In genomic region chr19:55179570-55180484, GRCh38 we compare ENCODE assay signal across 8 cellular contexts. TPM values are rescaled to one million over a fixed set of nuclear protein-coding genes. Genes with fewer than 3 reads are reported as not detected.
A peak's percentile ranks its signal among the peaks of the same experiment; 100 is the strongest.
DNase-seq lines count a peak whose midpoint lies in the region; ATAC-seq, FAIRE-seq and TF ChIP-seq lines count a peak whose summit lies in the region.

TSS of gene SYT5 (minus strand) at chr19:55180289. CDS start at chr19:55179041, 1,248 bp downstream.

- no TSS peak for BruUV-seq in HepG2 (replicated peaks; lab: Mats Ljungman, UMichigan)

- H3K27ac ChIP-seq in HL-60 (replicated peaks): no peak within 1 kb of the TSS
- H3K27ac ChIP-seq in HepG2 (ENCODE audit: extremely low read length, insufficient read depth, low read length): no peak within 1 kb of the TSS

- no peak within 1 kb of the TSS for H3K9ac ChIP-seq in HepG2 (ENCODE audit: insufficient read depth, low read depth, low read length)

- peaks cover 15% of the 10 kb centered on the region for H3K4me1 ChIP-seq in HepG2 (ENCODE audit: insufficient read depth, low read length)

- peaks cover 0 to 4% of the 10 kb centered on the region in 2 experiments; a peak in 3 of 5 replicates for H3K36me3 ChIP-seq in HepG2 (replicated peaks in 1 of 2; ENCODE audit: control insufficient read depth in 1 of 2, insufficient read depth in 2 of 2, low read length in 2 of 2)

- POLR2A ChIA-PET in activated B cell treated with CpG ODN at 0.5 μM for 24 hours (lab: Charles Lee) (interaction anchor here (0.5 to 2.1 kb wide), 6 partner anchors 39 to 403 kb away, joined by 3 to 7 read pairs (median 4); partner anchors contain the start of genes KMT5C and PPP6R1), HepG2 (lab: Yijun Ruan, JAX) (interaction anchor here (1.1 to 2.8 kb wide), 2 partner anchors 27 to 36 kb away, joined by 4 to 9 read pairs; no protein-coding TSS in a partner anchor)

- H3K4me2 ChIP-seq in HepG2 (ENCODE audit: low read depth, low read length): peak within 1 kb of the TSS; percentile 84

- H3K27ac Mint-ChIP-seq in activated B cell treated with CpG ODN at 0.5 μM for 24 hours: peak within 1 kb of the TSS; percentile 75

- H3K27me3 ChIP-seq in HL-60 (ENCODE audit: insufficient read depth, poor library complexity, severe bottlenecking) (peaks cover 32% of the 10 kb centered on the region), HepG2 (ENCODE audit: control insufficient read depth in 1 of 2, insufficient read depth in 2 of 2, low read length in 2 of 2) (peaks cover 3 to 31% of the 10 kb centered on the region in 2 experiments; a peak in 4 of 5 replicates)

- peaks cover 13% of the 10 kb centered on the region; the same call in 1 of the 2 replicates for H4K20me1 ChIP-seq in HepG2 (ENCODE audit: insufficient read depth, low read length)

- CTCF ChIA-PET in activated B cell treated with CpG ODN at 0.5 μM for 24 hours (lab: Charles Lee) (no interaction called here), HepG2 (lab: Yijun Ruan, JAX; ENCODE audit: low intra/inter-chr PET ratio, low total read pairs) (no interaction called here)

- FAIRE-seq in HepG2 (lab: Jason Lieb, UNC): no peak

- H3K4me3 ChIP-seq in HL-60 (replicated peaks; ENCODE audit: insufficient read depth, low read length): no peak within 1 kb of the TSS
- H3K4me3 ChIP-seq in cardiac fibroblast (replicated peaks in 1 of 2; ENCODE audit: low read depth in 2 of 2, low read length in 2 of 2): peak within 1 kb of the TSS; percentile 24 to 35
- H3K4me3 ChIP-seq in HepG2 (replicated peaks in 1 of 3; ENCODE audit: insufficient read depth in 1 of 3, low read depth in 2 of 3, low read length in 3 of 3): peak within 1 kb of the TSS in 2 of 3 experiments; percentile 15 to 62; a peak in 2 of 6 replicates

- peak within 1 kb of the TSS; percentile 79 for H3K4me3 Mint-ChIP-seq in activated B cell treated with CpG ODN at 0.5 μM for 24 hours

- in situ Hi-C loops in Caki2 (cut with HindIII; ENCODE audit: low pct_unique_long_range_greater_than_20kb, low sequenced_read_pairs): loop anchor here (10.0 kb wide), 2 partner anchors 235 to 445 kb away; partner anchors contain the start of gene ZNF784
- in situ Hi-C loops in HepG2 (cut with HindIII; ENCODE audit: extremely low pct_ligation_motif_present, low pct_unique_long_range_greater_than_20kb): no loop called here

- intact Hi-C loops in activated B cell treated with CpG ODN at 0.5 μM for 24 hours (cut with micrococcal nuclease): loop anchor here (1.0 to 5.0 kb wide), 5 partner anchors 19 to 159 kb away; partner anchors contain the start of genes KMT5C, PPP1R12C and PPP6R1
- intact Hi-C loops in HepG2 (cut with micrococcal nuclease; ENCODE audit: unreplicated experiment): no loop called here

- H3K9me3 ChIP-seq in HepG2 (ENCODE audit: low read length): no peaks in the 10 kb centered on the region

- WGBS in HepG2 (ENCODE audit: low lambda C conversion rate): 58% methylated on average over 27 of the region's 71 CpGs

- no peaks in the 10 kb centered on the region for H3K79me2 ChIP-seq in HepG2 (ENCODE audit: insufficient read depth, low read length)

- TF ChIP-seq CTCF in HL-60 (IDR thresholded peaks at IDR 0.05; ENCODE audit: insufficient read depth, low read length) (no peak), activated B cell treated with CpG ODN at 0.5 μM for 24 hours (IDR thresholded peaks at IDR 0.05) (no peak), cardiac fibroblast (IDR thresholded peaks at IDR 0.05; ENCODE audit: low read depth, low read length) (no peak), HepG2 (CRISPR knock-in tag; IDR thresholded peaks at IDR 0.05) (no peak)

- no peak for TF ChIP-seq EP300 in HepG2 (IDR thresholded peaks at IDR 0.05; ENCODE audit: low read depth in 2 of 2, low read length in 2 of 2)
- no peak for TF ChIP-seq EP300 in HepG2 (CRISPR knock-in tag; IDR thresholded peaks at IDR 0.05; ENCODE audit: borderline replicate concordance)

- no peak for TF ChIP-seq RAD21 in HepG2 (CRISPR knock-in tag; IDR thresholded peaks at IDR 0.05)

- TF ChIP-seq POLR2A in HepG2 (IDR thresholded peaks at IDR 0.05; ENCODE audit: insufficient read depth in 1 of 2, low read depth in 2 of 2, low read length in 2 of 2): peak in 1 of 2 experiments; percentile 16; a peak in 1 of 4 replicates

- no peaks in the 10 kb centered on the region for H3K36me3 Mint-ChIP-seq in activated B cell treated with CpG ODN at 0.5 μM for 24 hours (ENCODE audit: low read depth)

- peaks cover 20% of the 10 kb centered on the region for H3K4me1 Mint-ChIP-seq in activated B cell treated with CpG ODN at 0.5 μM for 24 hours

- peak; percentile 58 for DNase-seq in Caki2 (ENCODE audit: low read depth)
- peak; percentile 20 to 38 for DNase-seq in HL-60 (ENCODE audit: low read depth in 1 of 2, low spot score in 1 of 2)
- peak; percentile 66 for DNase-seq in activated B cell treated with CpG ODN at 0.5 μM for 24 hours
- peak in 1 of 2 donors; percentile 35 for DNase-seq in cardiac fibroblast (ENCODE audit: low read depth in 2 of 2)
- DNase-seq in HepG2 (ENCODE audit: low spot score): no peak
- DNase-seq in stimulated activated CD8-positive, alpha-beta memory T cell treated with anti-CD3 and anti-CD28 coated beads, Interleukin-15, amount 100 ng/mL, for 1 hour (ENCODE audit: low read depth): peak; percentile 33
- DNase-seq in A172 (ENCODE audit: low spot score): no peak
- no peak for DNase-seq in SW480 (ENCODE audit: low spot score)

- no peaks in the 10 kb centered on the region for H3K9me3 Mint-ChIP-seq in activated B cell treated with CpG ODN at 0.5 μM for 24 hours

- H2AFZ ChIP-seq in HepG2 (ENCODE audit: low read length): no peak within 1 kb of the TSS

- peaks cover 62% of the 10 kb centered on the region for H3K27me3 Mint-ChIP-seq in activated B cell treated with CpG ODN at 0.5 μM for 24 hours

- ATAC-seq in activated B cell treated with CpG ODN at 0.5 μM for 24 hours (ENCODE audit: low read depth): peak; percentile 53
- ATAC-seq in HepG2: peak; percentile 56

TF ChIP-seq in HepG2, 621 proteins besides CTCF, POLR2A, EP300 and RAD21 (continues in another document):
- TF ChIP-seq KDM2A (CRISPR knock-in tag; IDR thresholded peaks at IDR 0.05; ENCODE audit: borderline replicate concordance, low read depth): peak; percentile 82
- peak; percentile 80; the same call in 1 of the 2 replicates for TF ChIP-seq MAX (IDR thresholded peaks at IDR 0.05)
- TF ChIP-seq SALL1 (CRISPR knock-in tag; IDR thresholded peaks at IDR 0.05): peak; percentile 52
- TF ChIP-seq ARNT2 (CRISPR knock-in tag; IDR thresholded peaks at IDR 0.05; ENCODE audit: low read depth): peak; percentile 54; the same call in 1 of the 2 replicates
- 0 out of 2 replicates have a peak, but pooled peaks have one; percentile 36 for TF ChIP-seq FOXC1 (CRISPR knock-in tag; IDR thresholded peaks at IDR 0.05; ENCODE audit: borderline replicate concordance)

RNA-seq across cellular contexts. Expression of gene SYT5, which starts in this region (rescaled TPM):
- total RNA-seq in Caki2 (2014; rRNA removed; shearing (Covaris generic); ENCODE audit: low replicate concordance): 0.07 TPM in 1 of 2 replicates, not detected in the other
- not detected in 2 replicates for total RNA-seq in activated B cell treated with CpG ODN at 0.5 μM for 24 hours
- total RNA-seq in HepG2 (2016; rRNA removed; fragmentation: Illumina TruSeq; extraction: Trizol): not detected in 2 replicates
- not detected in 2 replicates for total RNA-seq in HepG2 (2016; cell fraction: cytosol; rRNA removed; fragmentation: Illumina TruSeq; extraction: Trizol; ENCODE audit: low read depth)
- not detected in 2 replicates for total RNA-seq in HepG2 (2016; cell fraction: insoluble cytoplasmic fraction; rRNA removed; fragmentation: Illumina TruSeq; extraction: Trizol)
- total RNA-seq in HepG2 (2016; cell fraction: membrane; rRNA removed; fragmentation: Illumina TruSeq; extraction: Trizol): not detected in 2 replicates
- 0.12 TPM in 1 of 2 replicates, not detected in the other for total RNA-seq in HepG2 (2016; cell fraction: nucleus; rRNA removed; fragmentation: Illumina TruSeq; extraction: Trizol)
- 0.04 TPM in 1 of 2 replicates, not detected in the other for polyA plus RNA-seq in HepG2 (2011; rRNA removed)
- 0.11 TPM in 1 of 2 replicates, not detected in the other for polyA plus RNA-seq in HepG2 (2011; cell fraction: cytosol; rRNA removed)
- 0.87 and 0.90 TPM in 2 replicates for polyA plus RNA-seq in HepG2 (2011; cell fraction: nucleus; rRNA removed)
- 0.24 and 0.25 TPM in 2 replicates for polyA plus RNA-seq in HepG2 (2012)
- not detected in 2 replicates for polyA plus RNA-seq in HepG2 (2016; cell fraction: cytosol; fragmentation: Illumina TruSeq; extraction: Trizol; ENCODE audit: low read depth)
- polyA plus RNA-seq in HepG2 (2016; cell fraction: insoluble cytoplasmic fraction; fragmentation: Illumina TruSeq; extraction: Trizol; ENCODE audit: low read depth): not detected in 2 replicates
- polyA plus RNA-seq in HepG2 (2016; cell fraction: membrane; fragmentation: Illumina TruSeq; extraction: Trizol; ENCODE audit: low read depth): not detected in 2 replicates
- not detected in 2 replicates for polyA plus RNA-seq in HepG2 (2016; cell fraction: nucleus; fragmentation: Illumina TruSeq; extraction: Trizol; ENCODE audit: insufficient read depth, low read depth)
- polyA minus RNA-seq in HepG2 (2011; rRNA and poly(A)+ RNA removed; ENCODE audit: low replicate concordance): 0.05 and 0.52 TPM in 2 replicates
- not detected in 2 replicates for polyA minus RNA-seq in HepG2 (2011; cell fraction: cytosol; rRNA and poly(A)+ RNA removed)
- 0.62 and 2.8 TPM in 2 replicates for polyA minus RNA-seq in HepG2 (2011; cell fraction: nucleus; rRNA and poly(A)+ RNA removed)
- 0.09 and 1.8 TPM in 2 replicates for total RNA-seq in A172 (2014; rRNA removed; shearing (Covaris generic))

Comparison
In these comparisons a context has a peak if more than half of its experiments do, and no peak if none do; other contexts are left out.
1. Peak in DNase-seq in Caki2; RNA of the gene not detected or under 1 TPM.
2. Peak in DNase-seq and ATAC-seq in activated B cell treated with CpG ODN at 0.5 μM for 24 hours; RNA of the gene not detected or under 1 TPM.
3. DNase-seq: peak in HL-60 (2 of 2) and stimulated activated CD8-positive, alpha-beta memory T cell treated with anti-CD3 and anti-CD28 coated beads, Interleukin-15, amount 100 ng/mL, for 1 hour (single experiment); none in HepG2 (single experiment), A172 (single experiment) and SW480 (single experiment).